In genomic region chr10:71486465-71487114, GRCh38 we compare ENCODE assay signal across 9 cellular contexts.
DNase-seq lines count a peak whose midpoint lies in the region; ATAC-seq, FAIRE-seq and TF ChIP-seq lines count a peak whose summit lies in the region.
"Had no signal": no experiment of that assay in that cellular context is flagged by ENCODE, and none has a peak within 500 bp of the region (broad histone marks: within the 10 kb centered on the region; RNA-seq: fewer than 3 reads in every experiment).

No MANE protein-coding gene starts in this region.

- no peak overlapping the region for H3K27ac ChIP-seq in right cardiac atrium (ENCODE audit: low read length)

- WGBS in right cardiac atrium = 39% methylated on average over 6 of the region's 6 CpGs

- H3K9me3 ChIP-seq in right cardiac atrium (ENCODE audit: control insufficient read depth, low read length) = no peaks in the 10 kb centered on the region

- peak; percentile 73 for TF ChIP-seq CTCF in GM12875 (IDR thresholded peaks at IDR 0.05; ENCODE audit: borderline replicate concordance, insufficient read depth, low read depth, low read length)

- no peak for FAIRE-seq in GM12891 (lab: Jason Lieb, UNC)

- intact Hi-C loops in right cardiac atrium (cut with DNase I) = no loop called here

- H3K4me3 ChIP-seq in GM12875 (ENCODE audit: low read depth, low read length) = no peak overlapping the region
- no peak overlapping the region for H3K4me3 ChIP-seq in right cardiac atrium (ENCODE audit: low read length)

- ATAC-seq in right cardiac atrium = peak; percentile 53 to 65
- no peak for ATAC-seq in GM18909 (IDR thresholded peaks at IDR 0.05; ENCODE audit: poor library complexity, unreplicated experiment)
- no peak for ATAC-seq in GM18867 (IDR thresholded peaks at IDR 0.05; ENCODE audit: unreplicated experiment)

- H3K4me1 ChIP-seq in right cardiac atrium (ENCODE audit: control insufficient read depth, insufficient read depth, low read length) = no peaks in the 10 kb centered on the region

- H3K27me3 ChIP-seq in right cardiac atrium (ENCODE audit: control insufficient read depth, insufficient read depth) = no peaks in the 10 kb centered on the region

- DNase-seq in NCI-H460 (ENCODE audit: extremely low read depth, low read depth) = peak; percentile 26
- peak; percentile 69 to 74 for DNase-seq in activated T-cell treated with anti-CD3 and anti-CD28 coated beads, Interleukin-2, amount 50 U/mL, for 48 hours
- DNase-seq in right cardiac atrium = peak; percentile 32 to 86 (median 76)
- DNase-seq in stimulated activated CD4-positive, alpha-beta T cell treated with anti-CD3 and anti-CD28 coated beads, Interleukin-2, amount 100 ng/mL, for 24 hours = peak; percentile 48 to 68
- DNase-seq in GM12891 (ENCODE audit: insufficient read length, low spot score) = no peak
- DNase-seq: naive B cell had no signal

- no peak for TF ChIP-seq POLR2A in GM12891 (IDR thresholded peaks at IDR 0.05; ENCODE audit: low read depth, low read length)

TF ChIP-seq in GM12891, 5 proteins besides CTCF, POLR2A, EP300 and RAD21:
- TF ChIP-seq POU2F2 (IDR thresholded peaks at IDR 0.05; ENCODE audit: low read depth, low read length) (no peak), POLR2AphosphoS5 (IDR thresholded peaks at IDR 0.05; ENCODE audit: low read depth, low read length) (no peak), PAX5 (IDR thresholded peaks at IDR 0.05; ENCODE audit: insufficient read depth, low read length, severe bottlenecking) (no peak), SPI1 (IDR thresholded peaks at IDR 0.05; ENCODE audit: low read depth, low read length) (no peak), TAF1 (IDR thresholded peaks at IDR 0.05; ENCODE audit: low read depth, low read length) (no peak)

Comparison
In these comparisons a context has a peak if more than half of its experiments do, and no peak if none do; other contexts are left out.
1. ATAC-seq: peak in right cardiac atrium (2 of 2); none in GM18909 (single experiment) and GM18867 (single experiment).